In genomic region chr5:135729582-135729879, GRCh38 we compare ENCODE assay signal across 12 cellular contexts.
DNase-seq lines count a peak whose midpoint lies in the region; ATAC-seq, FAIRE-seq and TF ChIP-seq lines count a peak whose summit lies in the region.
"Had no signal": no experiment of that assay in that cellular context is flagged by ENCODE, and none has a peak within 500 bp of the region (broad histone marks: within the 10 kb centered on the region; RNA-seq: fewer than 3 reads in every experiment).

No MANE protein-coding gene starts in this region.

- no peaks in the 10 kb centered on the region for H3K27me3 ChIP-seq in bronchial epithelial cell (ENCODE audit: control insufficient read depth, insufficient read depth, low read length)
- H3K27me3 ChIP-seq in neural cell (ENCODE audit: insufficient read depth, low read depth, low read length) = no peaks in the 10 kb centered on the region

- FAIRE-seq in D721Med (lab: Jason Lieb, UNC) (no peak), bronchial epithelial cell (lab: Jason Lieb, UNC) (no peak)

- TF ChIP-seq CTCF in D721Med (IDR thresholded peaks at IDR 0.05; ENCODE audit: insufficient read depth, missing control alignments) (peak; percentile 44), bronchial epithelial cell (IDR thresholded peaks at IDR 0.05; ENCODE audit: insufficient read depth, low read length, severe bottlenecking) (peak; percentile 33), neural cell (IDR thresholded peaks at IDR 0.05; ENCODE audit: poor library complexity, severe bottlenecking) (peak; percentile 73)

- no peaks in the 10 kb centered on the region for H3K9me3 ChIP-seq in neural cell (ENCODE audit: low read length)

- peak; percentile 78 for TF ChIP-seq RAD21 in neural cell (conservative IDR thresholded peaks at IDR 0.05)

- no peaks in the 10 kb centered on the region for H3K9me2 ChIP-seq in neural cell (ENCODE audit: insufficient read depth, low read length)

- H3K27ac ChIP-seq in neural cell (ENCODE audit: low read length) (no peak overlapping the region), substantia nigra (ENCODE audit: low read depth, low read length, poor library complexity, severe bottlenecking) (no peak overlapping the region)

- no peak overlapping the region for H3K9ac ChIP-seq in neural cell (ENCODE audit: low read length)

- H3K4me2 ChIP-seq in neural cell (ENCODE audit: low read length) = no peak overlapping the region

- no peak for ATAC-seq in HG02610 (IDR thresholded peaks at IDR 0.05; ENCODE audit: unreplicated experiment)
- ATAC-seq in GM18909 (IDR thresholded peaks at IDR 0.05; ENCODE audit: poor library complexity, unreplicated experiment) = no peak
- ATAC-seq: activated T-cell treated with anti-CD3 and anti-CD28 coated beads, Interleukin-2, amount 50 U/mL, for 4 hours had no signal

- H4K20me1 ChIP-seq in neural cell (ENCODE audit: insufficient read depth) = no peaks in the 10 kb centered on the region

- H3K4me3 ChIP-seq in bronchial epithelial cell (ENCODE audit: low read depth, low read length) (no peak overlapping the region), neural cell (ENCODE audit: low read length) (no peak overlapping the region)

- DNase-seq in D721Med (ENCODE audit: insufficient read length, low spot score) = no peak
- DNase-seq in MV-4-11 (lab: John Stamatoyannopoulos, UW) = peak; percentile 51
- DNase-seq in bronchial epithelial cell (ENCODE audit: low read depth) = peak; percentile 54
- DNase-seq in substantia nigra (lab: John Stamatoyannopoulos, UW) = no peak
- no peak for DNase-seq in NCI-H2081 treated with DMSO at 0.1 percent for 48 hours (lab: John Stamatoyannopoulos, UW)
- DNase-seq: activated T-cell treated with anti-CD3 and anti-CD28 coated beads, Interleukin-2, amount 50 U/mL, for 4 hours; cortex of kidney; NCI-H226; T-helper 9 cell had no signal

- H3K36me3 ChIP-seq in bronchial epithelial cell (ENCODE audit: control insufficient read depth, insufficient read depth, low read length) = no peaks in the 10 kb centered on the region
- no peaks in the 10 kb centered on the region for H3K36me3 ChIP-seq in neural cell (ENCODE audit: insufficient read depth, low read length)

- TF ChIP-seq EP300 in neural cell (conservative IDR thresholded peaks at IDR 0.05; ENCODE audit: poor library complexity, severe bottlenecking) = no peak

- no peaks in the 10 kb centered on the region for H3F3A ChIP-seq in neural cell (ENCODE audit: insufficient read depth, low read length, poor library complexity, severe bottlenecking)

- H2AFZ ChIP-seq in neural cell (ENCODE audit: low read depth, low read length) = no peak overlapping the region

- no peaks in the 10 kb centered on the region for H3K79me2 ChIP-seq in neural cell (replicated peaks; ENCODE audit: insufficient read depth, low read length)

TF ChIP-seq in neural cell, 6 proteins besides CTCF, POLR2A, EP300 and RAD21:
- TF ChIP-seq TAF1 (IDR thresholded peaks at IDR 0.05; ENCODE audit: low read depth) = no peak
- peak; percentile 86 for TF ChIP-seq SMC3 (conservative IDR thresholded peaks at IDR 0.05; ENCODE audit: poor library complexity)
- TF ChIP-seq POLR2AphosphoS5 (IDR thresholded peaks at IDR 0.05) = no peak

Comparison
In these comparisons a context has a peak if more than half of its experiments do, and no peak if none do; other contexts are left out.
1. DNase-seq: peak in MV-4-11 (single experiment) and bronchial epithelial cell (single experiment); none in D721Med (single experiment), substantia nigra (0 of 49) and NCI-H2081 treated with DMSO at 0.1 percent for 48 hours (single experiment).
2. Peak in every context shown above with its lines, with median percentiles within 50 percentile points of each other: CTCF ChIP-seq.